ENCODE assay signal across 8 cellular contexts in genomic region chr17:78214706-78215061, GRCh38. TPM values are rescaled to one million over a fixed set of nuclear protein-coding genes. Genes with fewer than 3 reads are reported as not detected.
DNase-seq lines count a peak whose midpoint lies in the region; ATAC-seq and TF ChIP-seq lines count a peak whose summit lies in the region.

No MANE protein-coding gene starts in this region.

- no peaks in the 10 kb centered on the region for H3F3A ChIP-seq in MM.1S (ENCODE audit: insufficient read depth, low read length)

- peak overlapping the region; percentile 81 for H2AFZ ChIP-seq in MM.1S (ENCODE audit: low read length)

- H3K4me2 ChIP-seq in MM.1S (ENCODE audit: low read depth, low read length): peak overlapping the region; percentile 79

- POLR2A ChIA-PET in CD8-positive, alpha-beta T cell (lab: Charles Lee): no interaction called here

- no peaks in the 10 kb centered on the region for H3K36me3 Mint-ChIP-seq in CD8-positive, alpha-beta T cell
- no peaks in the 10 kb centered on the region for H3K36me3 Mint-ChIP-seq in dendritic cell treated with granulocyte-macrophage colony-stimulating factor and Interleukin-4, amounts not matched to agents 40 ng/mL and 50 ng/mL, for 4 days (ENCODE audit: low read depth)
- peaks cover 12% of the 10 kb centered on the region for H3K36me3 Mint-ChIP-seq in nephron (ENCODE audit: low read depth)

- no peaks in the 10 kb centered on the region for H3K36me3 ChIP-seq in CD8-positive, alpha-beta T cell (ENCODE audit: insufficient read depth, low read length)
- no peaks in the 10 kb centered on the region; the same call in none of the 2 replicates for H3K36me3 ChIP-seq in MM.1S (replicated peaks; ENCODE audit: insufficient read depth, low read length)

- CTCF ChIA-PET in CD8-positive, alpha-beta T cell (lab: Charles Lee): no interaction called here

- peak overlapping the region; percentile 70 for H3K4me3 Mint-ChIP-seq in CD8-positive, alpha-beta T cell
- H3K4me3 Mint-ChIP-seq in dendritic cell treated with granulocyte-macrophage colony-stimulating factor and Interleukin-4, amounts not matched to agents 40 ng/mL and 50 ng/mL, for 4 days: peak overlapping the region; percentile 66
- H3K4me3 Mint-ChIP-seq in nephron: peak overlapping the region; percentile 89 to 91 (median 91)

- peak overlapping the region; percentile 69 for H3K9ac ChIP-seq in MM.1S (ENCODE audit: low read length)

- H3K79me2 ChIP-seq in MM.1S (ENCODE audit: low read length): peaks cover 42% of the 10 kb centered on the region

- H3K27ac ChIP-seq in CD8-positive, alpha-beta T cell (ENCODE audit: low read depth, low read length): no peak overlapping the region
- H3K27ac ChIP-seq in MM.1S (ENCODE audit: low read length): peak overlapping the region; percentile 21; the same call in 1 of the 2 replicates

- no peaks in the 10 kb centered on the region for H4K20me1 ChIP-seq in MM.1S (ENCODE audit: insufficient read depth, low read length)

- H3K27me3 ChIP-seq in CD8-positive, alpha-beta T cell (ENCODE audit: insufficient read depth, low read length): no peaks in the 10 kb centered on the region
- H3K27me3 ChIP-seq in MM.1S (replicated peaks; ENCODE audit: insufficient read depth, low read length): no peaks in the 10 kb centered on the region

- no peak overlapping the region for H3K27ac Mint-ChIP-seq in CD8-positive, alpha-beta T cell
- no peak overlapping the region for H3K27ac Mint-ChIP-seq in dendritic cell treated with granulocyte-macrophage colony-stimulating factor and Interleukin-4, amounts not matched to agents 40 ng/mL and 50 ng/mL, for 4 days
- peak overlapping the region; percentile 35 to 89 (median 75) for H3K27ac Mint-ChIP-seq in nephron

- peaks cover 7% of the 10 kb centered on the region for H3K4me1 ChIP-seq in CD8-positive, alpha-beta T cell (ENCODE audit: insufficient read depth, low read length)
- 0 out of 2 replicates have a peak, but pooled peaks cover 3% of the 10 kb centered on the region for H3K4me1 ChIP-seq in MM.1S (ENCODE audit: low read length)

- H3K9me3 Mint-ChIP-seq in CD8-positive, alpha-beta T cell: no peaks in the 10 kb centered on the region
- H3K9me3 Mint-ChIP-seq in dendritic cell treated with granulocyte-macrophage colony-stimulating factor and Interleukin-4, amounts not matched to agents 40 ng/mL and 50 ng/mL, for 4 days: no peaks in the 10 kb centered on the region
- no peaks in the 10 kb centered on the region for H3K9me3 Mint-ChIP-seq in nephron

- no peak for TF ChIP-seq CTCF in CD8-positive, alpha-beta T cell (IDR thresholded peaks at IDR 0.05)
- TF ChIP-seq CTCF in MM.1S (IDR thresholded peaks at IDR 0.05; ENCODE audit: low read length): no peak
- no peak for TF ChIP-seq CTCF in nephron (IDR thresholded peaks at IDR 0.05; ENCODE audit: unreplicated experiment in 3 of 3)

- H3K9me2 ChIP-seq in MM.1S (replicated peaks; ENCODE audit: insufficient read depth, low read length): no peaks in the 10 kb centered on the region

- ATAC-seq in CD8-positive, alpha-beta T cell: no peak
- no peak for ATAC-seq in HG02938 (IDR thresholded peaks at IDR 0.05; ENCODE audit: unreplicated experiment)

- DNase-seq in CD8-positive, alpha-beta T cell: no peak
- DNase-seq in MM.1S (no peak), NCI-H1694 treated with DMSO at 0.1 percent for 48 hours (lab: John Stamatoyannopoulos, UW) (no peak), OCI-M2 (lab: John Stamatoyannopoulos, UW; ENCODE audit: unreplicated experiment) (no peak)
- DNase-seq in stimulated activated CD8-positive, alpha-beta memory T cell treated with anti-CD3 and anti-CD28 coated beads, Interleukin-4, amount 100 ng/mL, for 48 hours: no peak

- intact Hi-C loops in CD8-positive, alpha-beta T cell (cut with DNase I, micrococcal nuclease): loop anchor here (1.0 kb wide), 3 partner anchors 27 to 45 kb away; partner anchors contain the start of genes AFMID (in 1 of the 2) and TK1 (in 1 of the 2)
- intact Hi-C loops in dendritic cell treated with granulocyte-macrophage colony-stimulating factor and Interleukin-4, amounts not matched to agents 40 ng/mL and 50 ng/mL, for 4 days (cut with micrococcal nuclease): no loop called here

- H3K9me3 ChIP-seq in CD8-positive, alpha-beta T cell (ENCODE audit: low read length): no peaks in the 10 kb centered on the region
- no peaks in the 10 kb centered on the region for H3K9me3 ChIP-seq in MM.1S (replicated peaks; ENCODE audit: insufficient read depth, low read length)

- no peaks in the 10 kb centered on the region for H3K27me3 Mint-ChIP-seq in CD8-positive, alpha-beta T cell (ENCODE audit: low read depth)
- no peaks in the 10 kb centered on the region for H3K27me3 Mint-ChIP-seq in dendritic cell treated with granulocyte-macrophage colony-stimulating factor and Interleukin-4, amounts not matched to agents 40 ng/mL and 50 ng/mL, for 4 days
- no peaks in the 10 kb centered on the region for H3K27me3 Mint-ChIP-seq in nephron (ENCODE audit: low read depth)

- H3K4me3 ChIP-seq in CD8-positive, alpha-beta T cell (ENCODE audit: low read depth, low read length): peak overlapping the region; percentile 52
- peak overlapping the region; percentile 78 for H3K4me3 ChIP-seq in MM.1S (ENCODE audit: low read length)

- H3K4me1 Mint-ChIP-seq in CD8-positive, alpha-beta T cell (ENCODE audit: low read depth): peaks cover 6% of the 10 kb centered on the region
- peaks cover 17% of the 10 kb centered on the region for H3K4me1 Mint-ChIP-seq in dendritic cell treated with granulocyte-macrophage colony-stimulating factor and Interleukin-4, amounts not matched to agents 40 ng/mL and 50 ng/mL, for 4 days (ENCODE audit: low read depth)
- H3K4me1 Mint-ChIP-seq in nephron: peaks cover 14% of the 10 kb centered on the region

RNA-seq across cellular contexts. Expression of gene BIRC5, which starts 0.6 kb away (rescaled TPM):
- total RNA-seq in CD8-positive, alpha-beta T cell: under 1 TPM; 0.17 to 0.41 TPM

RNA-seq across cellular contexts. Expression of gene TMEM235, which starts 16.7 kb away (rescaled TPM):
- total RNA-seq in CD8-positive, alpha-beta T cell: not detected

RNA-seq across cellular contexts. Expression of gene AFMID, which starts 27.5 kb away (rescaled TPM):
- under 1 TPM; 0.65 to 0.92 TPM for total RNA-seq in CD8-positive, alpha-beta T cell

RNA-seq across cellular contexts. Expression of gene TK1, which starts 27.8 kb away (rescaled TPM):
- total RNA-seq in CD8-positive, alpha-beta T cell: 1 to 10 TPM in 1 of 2 experiments, under 1 TPM in 1; 0.76 to 1.1 TPM

RNA-seq across cellular contexts. Expression of gene SYNGR2, which starts 46.3 kb away (rescaled TPM):
- 10 to 100 TPM; 36.4 to 36.7 TPM for total RNA-seq in CD8-positive, alpha-beta T cell

Comparison
In these comparisons a context has a peak if more than half of its experiments do, and no peak if none do; other contexts are left out.
1. H3K27ac Mint-ChIP-seq: peak in nephron (3 of 3); none in CD8-positive, alpha-beta T cell (single experiment) and dendritic cell treated with granulocyte-macrophage colony-stimulating factor and Interleukin-4, amounts not matched to agents 40 ng/mL and 50 ng/mL, for 4 days (single experiment).
2. Peak in every context shown above with its lines, with median percentiles within 50 percentile points of each other: H3K4me3 Mint-ChIP-seq.